14 cellular contexts compared by ENCODE assay signal in genomic region chr9:38309324-38310195, GRCh38.
DNase-seq lines count a peak whose midpoint lies in the region; ATAC-seq and TF ChIP-seq lines count a peak whose summit lies in the region.
"Had no signal": no experiment of that assay in that cellular context is flagged by ENCODE, and none has a peak within 500 bp of the region (broad histone marks: within the 10 kb centered on the region; RNA-seq: fewer than 3 reads in every experiment).

No MANE protein-coding gene starts in this region.

- H3K27me3 Mint-ChIP-seq in neural progenitor cell (ENCODE audit: insufficient read depth, low read depth): peaks cover 7% of the 10 kb centered on the region

- no peak for TF ChIP-seq POLR2A in IMR-90 (IDR thresholded peaks at IDR 0.05; ENCODE audit: low read depth, low read length)

- H2AK9ac ChIP-seq in IMR-90 (replicated peaks; ENCODE audit: low read depth, low read length, poor library complexity): no peak overlapping the region

- intact Hi-C loops in IMR-90 (cut with micrococcal nuclease): no loop called here
- intact Hi-C loops in head of caudate nucleus (cut with DNase I): no loop called here

- no peaks in the 10 kb centered on the region for H3K9me3 ChIP-seq in IMR-90 (ENCODE audit: control insufficient read depth, insufficient read depth, low read length)
- H3K9me3 ChIP-seq in neural progenitor cell (ENCODE audit: low read depth): no peaks in the 10 kb centered on the region
- H3K9me3 ChIP-seq in effector memory CD4-positive, alpha-beta T cell (ENCODE audit: control insufficient read depth, low read length): no peaks in the 10 kb centered on the region
- H3K9me3 ChIP-seq: spleen had no signal

- H3K36me3 Mint-ChIP-seq in neural progenitor cell: no peaks in the 10 kb centered on the region

- WGBS in IMR-90 (ENCODE audit: extremely low coverage in 2 of 2, insufficient read length in 1 of 2), 2 experiments: no CpG with 5 or more reads among the region's 11 CpGs

- no peak for TF ChIP-seq RAD21 in IMR-90 (IDR thresholded peaks at IDR 0.05; ENCODE audit: low read length)

- H2AK5ac ChIP-seq in IMR-90 (ENCODE audit: low read depth, low read length): no peak overlapping the region

- no peak overlapping the region for H3K4me3 ChIP-seq in IMR-90 (ENCODE audit: insufficient read depth, low read depth, low read length)
- H3K4me3 ChIP-seq in astrocyte of the spinal cord (ENCODE audit: low read depth, low read length): no peak overlapping the region
- no peak overlapping the region for H3K4me3 ChIP-seq in neural progenitor cell
- no peak overlapping the region for H3K4me3 ChIP-seq in effector memory CD4-positive, alpha-beta T cell (ENCODE audit: insufficient read depth, low read depth, low read length, poor library complexity, severe bottlenecking)
- H3K4me3 ChIP-seq: spleen had no signal

- peaks cover 35% of the 10 kb centered on the region for H3K4me1 Mint-ChIP-seq in neural progenitor cell
- H3K4me1 Mint-ChIP-seq: CD8-positive, alpha-beta memory T cell had no signal

- in situ Hi-C loops in IMR-90 (cut with MboI; ENCODE audit: low sequenced_read_pairs): no loop called here
- in situ Hi-C loops in astrocyte of the spinal cord (cut with HindIII; ENCODE audit: low sequenced_read_pairs): no loop called here

- no peaks in the 10 kb centered on the region for H3K79me2 ChIP-seq in neural progenitor cell (ENCODE audit: low read depth)

- peak overlapping the region; percentile 94 for H3K27ac Mint-ChIP-seq in neural progenitor cell

- no peaks in the 10 kb centered on the region for H3K9me1 ChIP-seq in IMR-90 (ENCODE audit: insufficient read depth, low read length)

- no peak overlapping the region for H3K4ac ChIP-seq in IMR-90 (ENCODE audit: low read depth, low read length)

- no peak overlapping the region for H4K8ac ChIP-seq in IMR-90 (ENCODE audit: low read depth in 2 of 2, low read length in 2 of 2)

- no peak overlapping the region for H3K4me2 ChIP-seq in IMR-90 (ENCODE audit: low read depth, low read length)
- H3K4me2 ChIP-seq in neural progenitor cell: peak overlapping the region; percentile 5

- H4K91ac ChIP-seq in IMR-90 (ENCODE audit: insufficient read depth, low read depth, low read length): no peak overlapping the region

- TF ChIP-seq CTCF in IMR-90 (conservative IDR thresholded peaks at IDR 0.05; ENCODE audit: low read depth, low read length): no peak
- no peak for TF ChIP-seq CTCF in astrocyte of the spinal cord (IDR thresholded peaks at IDR 0.05; ENCODE audit: low read depth, low read length)
- no peak for TF ChIP-seq CTCF in neural progenitor cell (IDR thresholded peaks at IDR 0.05)

- H3K9ac ChIP-seq in IMR-90 (ENCODE audit: low read depth, low read length) (no peak overlapping the region), neural progenitor cell (no peak overlapping the region)

- no peak overlapping the region for H4K5ac ChIP-seq in IMR-90 (ENCODE audit: low read depth, low read length)

- H3K18ac ChIP-seq in IMR-90 (ENCODE audit: low read depth, low read length): no peak overlapping the region

- no peaks in the 10 kb centered on the region for H3K79me1 ChIP-seq in IMR-90 (ENCODE audit: low read depth in 1 of 2, low read length in 2 of 2)

- POLR2A ChIA-PET in IMR-90 (lab: Charles Lee; ENCODE audit: unreplicated experiment): no interaction called here

- peak; percentile 32; the same call in 1 of the 2 replicates for ATAC-seq in IMR-90 (ENCODE audit: low read depth)
- ATAC-seq in HG02759 (IDR thresholded peaks at IDR 0.05; ENCODE audit: unreplicated experiment): no peak
- ATAC-seq: HepG2 had no signal

- H2AFZ ChIP-seq in IMR-90 (replicated peaks; ENCODE audit: low read length, poor library complexity) (no peak overlapping the region), neural progenitor cell (replicated peaks) (peak overlapping the region; percentile 83)

- DNase-seq in DMS 273 treated with DMSO at 0.1 percent for 48 hours (lab: John Stamatoyannopoulos, UW): peak; percentile 35
- peak; percentile 17 for DNase-seq in IMR-90
- peak; percentile 43 for DNase-seq in astrocyte of the spinal cord (ENCODE audit: low read depth, low spot score)
- peak; percentile 19 for DNase-seq in neural progenitor cell (ENCODE audit: low spot score)
- no peak for DNase-seq in effector memory CD4-positive, alpha-beta T cell
- no peak for DNase-seq in head of caudate nucleus
- no peak for DNase-seq in SKM-1 (lab: John Stamatoyannopoulos, UW; ENCODE audit: unreplicated experiment)
- DNase-seq: CD8-positive, alpha-beta memory T cell; NCI-H1417 treated with DMSO at 0.1 percent for 48 hours; spleen; SW 1271 had no signal

- H3K4me3 Mint-ChIP-seq in neural progenitor cell: no peak overlapping the region
- H3K4me3 Mint-ChIP-seq: CD8-positive, alpha-beta memory T cell; neural crest cell had no signal

- CTCF ChIA-PET in IMR-90 (lab: Yijun Ruan, JAX): no interaction called here

- no peaks in the 10 kb centered on the region for H3K36me3 ChIP-seq in IMR-90 (ENCODE audit: control insufficient read depth, insufficient read depth, low read length)
- no peaks in the 10 kb centered on the region for H3K36me3 ChIP-seq in neural progenitor cell
- no peaks in the 10 kb centered on the region for H3K36me3 ChIP-seq in effector memory CD4-positive, alpha-beta T cell (ENCODE audit: control insufficient read depth, insufficient read depth, low read length)
- H3K36me3 ChIP-seq: spleen had no signal

- no peak overlapping the region for H2BK120ac ChIP-seq in IMR-90 (ENCODE audit: low read depth, low read length)

- no peaks in the 10 kb centered on the region for H4K20me1 ChIP-seq in IMR-90 (ENCODE audit: insufficient read depth, low read length)
- H4K20me1 ChIP-seq in neural progenitor cell (ENCODE audit: low read depth): no peaks in the 10 kb centered on the region

- peaks cover 38% of the 10 kb centered on the region for H3K27me3 ChIP-seq in IMR-90 (ENCODE audit: control insufficient read depth, insufficient read depth, low read length)
- no peaks in the 10 kb centered on the region for H3K27me3 ChIP-seq in neural progenitor cell
- H3K27me3 ChIP-seq in effector memory CD4-positive, alpha-beta T cell (replicated peaks; ENCODE audit: control insufficient read depth, insufficient read depth, low read length, poor library complexity, severe bottlenecking): no peaks in the 10 kb centered on the region

- no peak overlapping the region for H3K23ac ChIP-seq in IMR-90 (ENCODE audit: low read depth, low read length)

- H3K9me3 Mint-ChIP-seq in neural progenitor cell: no peaks in the 10 kb centered on the region
- H3K9me3 Mint-ChIP-seq: CD8-positive, alpha-beta memory T cell had no signal

- no peak overlapping the region for H3K14ac ChIP-seq in IMR-90 (replicated peaks; ENCODE audit: low read depth, low read length)

- H2BK15ac ChIP-seq in IMR-90 (ENCODE audit: low read depth, low read length): no peak overlapping the region

- no TSS peak for BruUV-seq in IMR-90 (replicated peaks; lab: Mats Ljungman, UMichigan)

- dilution Hi-C loops in IMR-90 (cut with HindIII; ENCODE audit: low sequenced_read_pairs, unreplicated experiment): no loop called here

- H2BK20ac ChIP-seq in IMR-90 (ENCODE audit: low read depth, low read length): no peak overlapping the region

- no peaks in the 10 kb centered on the region for H3K4me1 ChIP-seq in IMR-90 (ENCODE audit: control insufficient read depth, insufficient read depth, low read length)
- H3K4me1 ChIP-seq in neural progenitor cell: peaks cover 16% of the 10 kb centered on the region
- no peaks in the 10 kb centered on the region for H3K4me1 ChIP-seq in effector memory CD4-positive, alpha-beta T cell (ENCODE audit: control insufficient read depth, insufficient read depth, low read length, poor library complexity, severe bottlenecking)
- H3K4me1 ChIP-seq: spleen had no signal

- H3K56ac ChIP-seq in IMR-90 (ENCODE audit: extremely low read depth, insufficient read depth, low read length): no peak overlapping the region

- H3F3A ChIP-seq in neural progenitor cell (ENCODE audit: low read depth): no peaks in the 10 kb centered on the region

- no peak overlapping the region for H2BK5ac ChIP-seq in IMR-90 (ENCODE audit: low read depth, low read length, poor library complexity, severe bottlenecking)

- H3K27ac ChIP-seq in IMR-90 (ENCODE audit: insufficient read depth, low read length) (no peak overlapping the region), neural progenitor cell (no peak overlapping the region)
- no peak overlapping the region for H3K27ac ChIP-seq in effector memory CD4-positive, alpha-beta T cell (ENCODE audit: insufficient read depth, low read length, poor library complexity, severe bottlenecking)
- H3K27ac ChIP-seq: spleen had no signal

TF ChIP-seq in IMR-90, 13 proteins besides CTCF, POLR2A, EP300 and RAD21:
- TF ChIP-seq USF2 (IDR thresholded peaks at IDR 0.05; ENCODE audit: low read depth, low read length) (no peak), CEBPB (IDR thresholded peaks at IDR 0.05; ENCODE audit: low read depth, low read length) (no peak), MAZ (IDR thresholded peaks at IDR 0.05; ENCODE audit: borderline replicate concordance, low read depth, low read length) (no peak), MXI1 (IDR thresholded peaks at IDR 0.05; ENCODE audit: borderline replicate concordance, low read depth, low read length) (no peak), SMC3 (IDR thresholded peaks at IDR 0.05; ENCODE audit: low read depth, low read length) (no peak), MAFK (IDR thresholded peaks at IDR 0.05; ENCODE audit: low read depth, low read length) (no peak), RCOR1 (IDR thresholded peaks at IDR 0.05; ENCODE audit: insufficient replicate concordance, low read length) (no peak), BHLHE40 (IDR thresholded peaks at IDR 0.05; ENCODE audit: low read depth, low read length) (no peak)
TF ChIP-seq in IMR-90: peak in this region for 0.

Comparison
In these comparisons a context has a peak if more than half of its experiments do, and no peak if none do; other contexts are left out.
1. DNase-seq: peak in DMS 273 treated with DMSO at 0.1 percent for 48 hours (single experiment), IMR-90 (single experiment), astrocyte of the spinal cord (single experiment) and neural progenitor cell (single experiment); none in effector memory CD4-positive, alpha-beta T cell (0 of 3), head of caudate nucleus (0 of 42) and SKM-1 (single experiment).